ENCODE assay signal across 8 cellular contexts in the genomic region with DNA sequence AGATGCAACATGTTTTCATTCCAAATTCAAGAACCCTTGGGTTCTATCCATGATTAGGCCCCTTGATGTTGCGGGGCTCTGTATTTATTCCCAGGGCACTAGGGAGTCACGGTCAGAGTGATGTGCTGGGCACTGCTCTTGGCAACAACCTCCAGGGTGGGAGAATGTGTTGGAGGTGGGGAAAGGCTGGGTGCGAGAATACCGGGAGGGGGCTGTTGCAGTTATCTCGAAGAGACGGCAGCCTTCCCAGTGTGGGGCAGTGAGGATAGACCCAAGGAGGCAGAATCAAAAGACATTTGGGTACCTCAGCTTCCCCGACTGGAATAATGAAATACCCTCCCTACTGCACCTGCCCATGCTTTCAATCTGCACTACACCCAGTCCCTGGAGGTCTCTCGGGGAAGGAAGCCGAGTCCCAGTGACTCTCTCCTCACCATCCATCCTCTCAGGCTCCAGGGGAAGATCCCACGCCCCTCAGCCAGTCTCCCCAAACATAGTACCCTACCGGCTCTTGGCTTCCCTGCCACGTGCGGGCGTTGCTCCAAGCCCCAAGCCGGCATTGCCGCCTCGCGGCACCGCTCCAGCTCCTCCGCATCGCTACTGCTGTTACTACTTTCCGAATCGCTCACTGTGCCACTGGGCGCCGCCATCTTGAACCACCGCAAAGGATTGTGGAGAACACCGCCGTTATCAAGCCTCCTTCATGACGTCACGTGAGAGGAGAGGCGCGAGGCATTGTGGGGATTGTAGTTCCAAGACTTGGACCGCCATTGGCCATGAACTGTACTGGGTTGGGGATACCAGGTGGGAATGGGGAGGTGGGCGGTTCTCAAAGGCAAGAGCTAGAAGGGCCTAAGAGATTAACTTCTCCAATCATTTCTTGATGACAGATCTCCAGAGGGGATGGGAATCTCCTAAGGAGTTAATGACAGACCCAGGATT. TPM values are rescaled to one million over a fixed set of nuclear protein-coding genes. Genes with fewer than 3 reads are reported as not detected.
DNase-seq lines count a peak whose midpoint lies in the region; ATAC-seq and TF ChIP-seq lines count a peak whose summit lies in the region.

A gene with protein sequence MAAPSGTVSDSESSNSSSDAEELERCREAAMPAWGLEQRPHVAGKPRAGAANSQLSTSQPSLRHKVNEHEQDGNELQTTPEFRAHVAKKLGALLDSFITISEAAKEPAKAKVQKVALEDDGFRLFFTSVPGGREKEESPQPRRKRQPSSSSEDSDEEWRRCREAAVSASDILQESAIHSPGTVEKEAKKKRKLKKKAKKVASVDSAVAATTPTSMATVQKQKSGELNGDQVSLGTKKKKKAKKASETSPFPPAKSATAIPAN (minus strand): TSS at position 663 of the 942 bp plus-strand sequence. CDS start 13 bp downstream, at position 650.

- H3K36me3 ChIP-seq in PC-3 (ENCODE audit: low read depth, low read length): peaks cover 6% of the 10 kb centered on the region; the same call in 1 of the 2 replicates
- no peaks in the 10 kb centered on the region for H3K36me3 ChIP-seq in mucosa of stomach (ENCODE audit: control insufficient read depth, insufficient read depth, low read length)

- ATAC-seq in GM21717 (IDR thresholded peaks at IDR 0.05; ENCODE audit: unreplicated experiment) (peak; percentile 94), PC-3 (peak; percentile 98)

- peak within 1 kb of the TSS; percentile 96 for H3K4me2 ChIP-seq in PC-3 (ENCODE audit: low read length)

- H3K27me3 ChIP-seq in PC-3 (ENCODE audit: low read length): no peaks in the 10 kb centered on the region
- H3K27me3 ChIP-seq in mucosa of stomach (ENCODE audit: control insufficient read depth, insufficient read depth, low read length): no peaks in the 10 kb centered on the region

- H3K4me1 ChIP-seq in PC-3 (ENCODE audit: insufficient read depth, low read length) (peaks cover 9% of the 10 kb centered on the region; the same call in 1 of the 2 replicates), mucosa of stomach (ENCODE audit: control insufficient read depth, insufficient read depth, low read length) (peaks cover 6% of the 10 kb centered on the region)

- intact Hi-C loops in PC-3 (cut with micrococcal nuclease): no loop called here

- TF ChIP-seq POLR2A in erythroblast (IDR thresholded peaks at IDR 0.05; ENCODE audit: low read length): peak; percentile 81

- peak within 1 kb of the TSS; percentile 69 for H2AFZ ChIP-seq in PC-3 (ENCODE audit: low read length)

- peaks cover 21% of the 10 kb centered on the region for H3K79me2 ChIP-seq in PC-3 (ENCODE audit: low read length)

- CTCF ChIA-PET in PC-3 (lab: Charles Lee): no interaction called here

- H3K9me2 ChIP-seq in PC-3 (replicated peaks; ENCODE audit: low read length): no peaks in the 10 kb centered on the region

- H3K9me3 ChIP-seq in PC-3 (ENCODE audit: low read length) (no peaks in the 10 kb centered on the region), mucosa of stomach (ENCODE audit: control insufficient read depth, low read length) (no peaks in the 10 kb centered on the region)

- peak within 1 kb of the TSS; percentile 81 for H3K4me3 ChIP-seq in Jurkat, Clone E6-1 (ENCODE audit: low read length)
- H3K4me3 ChIP-seq in PC-3 (ENCODE audit: low read length) (peak within 1 kb of the TSS; percentile 83), mucosa of stomach (ENCODE audit: low read length) (peak within 1 kb of the TSS; percentile 17)

- H4K20me1 ChIP-seq in PC-3 (ENCODE audit: low read length): no peaks in the 10 kb centered on the region

- peak within 1 kb of the TSS; percentile 79 for H3K9ac ChIP-seq in PC-3 (ENCODE audit: low read length)
- H3K9ac ChIP-seq in mucosa of stomach (ENCODE audit: low read length): peak within 1 kb of the TSS; percentile 46

- TF ChIP-seq CTCF in PC-3 (conservative IDR thresholded peaks at IDR 0.05; ENCODE audit: low read depth, low read length): no peak

- H3K27ac ChIP-seq in PC-3 (ENCODE audit: low read length): no peak within 1 kb of the TSS

- DNase-seq in DMS53 (lab: John Stamatoyannopoulos, UW): peak; percentile 96
- DNase-seq in Jurkat, Clone E6-1 (ENCODE audit: low read depth, low spot score): peak; percentile 93
- DNase-seq in PC-3: peak; percentile 96
- peak; percentile 93 for DNase-seq in activated T-cell treated with anti-CD3 and anti-CD28 coated beads for 4 hours
- DNase-seq in erythroblast (lab: John Stamatoyannopoulos, UW): peak; percentile 92 to 95
- peak; percentile 95 for DNase-seq in stimulated activated CD8-positive, alpha-beta memory T cell treated with anti-CD3 and anti-CD28 coated beads, Interleukin-4, amount 100 ng/mL, for 48 hours

- no peaks in the 10 kb centered on the region for H3F3A ChIP-seq in PC-3 (ENCODE audit: low read length, unreplicated experiment)

- TSS peak; percentile 77 for BruUV-seq in PC-3 (replicated peaks; lab: Mats Ljungman, UMichigan)

- POLR2A ChIA-PET in PC-3 (lab: Charles Lee; ENCODE audit: unreplicated experiment): no interaction called here

RNA-seq across cellular contexts. Expression of the gene that starts here (rescaled TPM):
- polyA plus RNA-seq in Jurkat, Clone E6-1 (2012; ENCODE audit: insufficient read depth, insufficient read length): 18.7 TPM
- 35.4 and 36.1 TPM in 2 replicates for total RNA-seq in PC-3 (2014; rRNA removed)

Comparison
In these comparisons a context has a peak if more than half of its experiments do, and no peak if none do; other contexts are left out.
1. H3K4me3 ChIP-seq: peak in every context shown above with its lines; median percentile 83 in PC-3; 81 in Jurkat, Clone E6-1; 17 in mucosa of stomach.